13 cellular contexts compared by ENCODE assay signal in genomic region chr18:31162825-31163435, GRCh38. TPM values are rescaled to one million over a fixed set of nuclear protein-coding genes. Genes with fewer than 3 reads are reported as not detected.
DNase-seq lines count a peak whose midpoint lies in the region; ATAC-seq and TF ChIP-seq lines count a peak whose summit lies in the region.
"Had no signal": no experiment of that assay in that cellular context is flagged by ENCODE, and none has a peak within 500 bp of the region (broad histone marks: within the 10 kb centered on the region; RNA-seq: fewer than 3 reads in every experiment).

TSS of gene DSC1 (minus strand) at chr18:31162856. CDS start at chr18:31162594, 262 bp downstream.

- H3K4me3 Mint-ChIP-seq in CD4-positive, alpha-beta memory T cell = peak within 1 kb of the TSS in 7 of 8 donors; percentile 10 to 79 (median 29)
- no peak within 1 kb of the TSS for H3K4me3 Mint-ChIP-seq in activated T-helper 2 cell treated with anti-CD3 and anti-CD28 coated beads, Interferon-gamma antibody, Interleukin-2, Interleukin-4, amounts not matched to agents 10 μg/mL and 5 μg/mL and 100 μg/mL, durations not matched to agents 14 hours and 24 hours and 36 hours (ENCODE audit: low read depth)

- peaks cover 0 to 1% (median 0%) of the 10 kb centered on the region in 4 donors for H3K4me1 Mint-ChIP-seq in CD4-positive, alpha-beta memory T cell
- H3K4me1 Mint-ChIP-seq in activated T-helper 2 cell treated with anti-CD3 and anti-CD28 coated beads, Interferon-gamma antibody, Interleukin-2, Interleukin-4, amounts not matched to agents 10 μg/mL and 5 μg/mL and 100 μg/mL, durations not matched to agents 14 hours and 24 hours and 36 hours (ENCODE audit: low read depth) = no peaks in the 10 kb centered on the region

- TF ChIP-seq POLR2A in transverse colon (IDR thresholded peaks at IDR 0.05) = no peak

- no peaks in the 10 kb centered on the region for H3K36me3 Mint-ChIP-seq in CD4-positive, alpha-beta memory T cell
- H3K36me3 Mint-ChIP-seq in activated T-helper 2 cell treated with anti-CD3 and anti-CD28 coated beads, Interferon-gamma antibody, Interleukin-2, Interleukin-4, amounts not matched to agents 10 μg/mL and 5 μg/mL and 100 μg/mL, durations not matched to agents 14 hours and 24 hours and 36 hours (ENCODE audit: low read depth) = no peaks in the 10 kb centered on the region

- no peak for TF ChIP-seq CTCF in GM12865 (IDR thresholded peaks at IDR 0.05; ENCODE audit: insufficient read depth, low read depth, low read length, missing control alignments)
- no peak for TF ChIP-seq CTCF in VCaP (conservative IDR thresholded peaks at IDR 0.05)
- no peak for TF ChIP-seq CTCF in foreskin keratinocyte (conservative IDR thresholded peaks at IDR 0.05)
- TF ChIP-seq CTCF in transverse colon (IDR thresholded peaks at IDR 0.05) = no peak

- H3K27ac ChIP-seq in CD4-positive, alpha-beta memory T cell (ENCODE audit: low read depth, low read length) = no peak within 1 kb of the TSS
- H3K27ac ChIP-seq in VCaP (peak within 1 kb of the TSS; percentile 18; the same call in 1 of the 2 replicates), foreskin keratinocyte (peak within 1 kb of the TSS; percentile 72), transverse colon (no peak within 1 kb of the TSS)
- H3K27ac ChIP-seq: spleen, stomach had no signal

- H3K4me3 ChIP-seq in CD4-positive, alpha-beta memory T cell (ENCODE audit: low read length in 2 of 2) = no peak within 1 kb of the TSS
- H3K4me3 ChIP-seq in GM12865 (ENCODE audit: low read depth, low read length) = no peak within 1 kb of the TSS
- H3K4me3 ChIP-seq in transverse colon = no peak within 1 kb of the TSS
- H3K4me3 ChIP-seq: spleen, stomach had no signal

- no peaks in the 10 kb centered on the region for H3K27me3 Mint-ChIP-seq in CD4-positive, alpha-beta memory T cell
- H3K27me3 Mint-ChIP-seq in activated T-helper 2 cell treated with anti-CD3 and anti-CD28 coated beads, Interferon-gamma antibody, Interleukin-2, Interleukin-4, amounts not matched to agents 10 μg/mL and 5 μg/mL and 100 μg/mL, durations not matched to agents 14 hours and 24 hours and 36 hours (ENCODE audit: low read depth) = no peaks in the 10 kb centered on the region

- 72 to 76% methylated on average over 4 to 5 of the region's 5 CpGs for WGBS in transverse colon (ENCODE audit: low coverage in 1 of 2), 2 donors

- intact Hi-C loops in CD4-positive, alpha-beta memory T cell (cut with micrococcal nuclease) = no loop called here
- intact Hi-C loops in transverse colon (cut with DNase I; ENCODE audit: low total_unique reads) = no loop called here
- intact Hi-C loops in activated T-helper 2 cell treated with anti-CD3 and anti-CD28 coated beads, Interferon-gamma antibody, Interleukin-2, Interleukin-4, amounts not matched to agents 10 μg/mL and 5 μg/mL and 100 μg/mL, durations not matched to agents 14 hours and 24 hours and 36 hours (cut with micrococcal nuclease) = no loop called here

- in situ Hi-C loops in transverse colon (cut with MboI; ENCODE audit: low pct_ligation_motif_present in 1 of 4, low pct_unique_long_range_greater_than_20kb in 1 of 4, low sequenced_read_pairs in 3 of 4) = no loop called here

- CTCF ChIA-PET in CD4-positive, alpha-beta memory T cell (lab: Charles Lee; ENCODE audit: partially characterized antibody) = no interaction called here

- H3K27ac Mint-ChIP-seq in CD4-positive, alpha-beta memory T cell = peak within 1 kb of the TSS in 6 of 7 donors; percentile 3 to 81 (median 65)
- H3K27ac Mint-ChIP-seq in activated T-helper 2 cell treated with anti-CD3 and anti-CD28 coated beads, Interferon-gamma antibody, Interleukin-2, Interleukin-4, amounts not matched to agents 10 μg/mL and 5 μg/mL and 100 μg/mL, durations not matched to agents 14 hours and 24 hours and 36 hours = no peak within 1 kb of the TSS

- no peaks in the 10 kb centered on the region for H3K9me3 ChIP-seq in CD4-positive, alpha-beta memory T cell (ENCODE audit: control insufficient read depth in 1 of 2, low read length in 2 of 2)
- no peaks in the 10 kb centered on the region for H3K9me3 ChIP-seq in transverse colon
- H3K9me3 ChIP-seq: BE2C, spleen, stomach had no signal

- H3K27me3 ChIP-seq in CD4-positive, alpha-beta memory T cell (ENCODE audit: insufficient read depth, low read length) = no peaks in the 10 kb centered on the region
- H3K27me3 ChIP-seq in foreskin keratinocyte (no peaks in the 10 kb centered on the region), transverse colon (no peaks in the 10 kb centered on the region)
- H3K27me3 ChIP-seq: BE2C, spleen, stomach had no signal

- peak; percentile 1 to 28 (median 12) for DNase-seq in CD4-positive, alpha-beta memory T cell
- DNase-seq in GM12865 (ENCODE audit: low read depth) (peak; percentile 3), foreskin keratinocyte (no peak), NCI-H524 treated with DMSO at 0.1 percent for 48 hours (lab: John Stamatoyannopoulos, UW) (no peak), transverse colon (no peak)
- no peak for DNase-seq in activated T-helper 2 cell treated with anti-CD3 and anti-CD28 coated beads, Interferon-gamma antibody, Interleukin-2, Interleukin-4, amounts not matched to agents 10 μg/mL and 5 μg/mL and 100 μg/mL, durations not matched to agents 14 hours and 24 hours and 36 hours (ENCODE audit: low spot score)
- DNase-seq: BE2C; NK-92 treated with Interleukin-12 subunit alpha and Interleukin-12 subunit beta, amount 100 ng/mL, for 24 hours; spleen; stomach had no signal

- TF ChIP-seq EP300 in transverse colon (IDR thresholded peaks at IDR 0.05; ENCODE audit: low read depth) = no peak

- no peaks in the 10 kb centered on the region for H3K4me1 ChIP-seq in CD4-positive, alpha-beta memory T cell (ENCODE audit: insufficient read depth, low read length)
- peaks cover 22% of the 10 kb centered on the region for H3K4me1 ChIP-seq in foreskin keratinocyte
- H3K4me1 ChIP-seq in transverse colon = no peaks in the 10 kb centered on the region
- H3K4me1 ChIP-seq: BE2C, spleen, stomach had no signal

- no peak for ATAC-seq in foreskin keratinocyte
- ATAC-seq: HepG2 had no signal

- H3K36me3 ChIP-seq in CD4-positive, alpha-beta memory T cell (ENCODE audit: insufficient read depth, low read length) = no peaks in the 10 kb centered on the region
- no peaks in the 10 kb centered on the region for H3K36me3 ChIP-seq in transverse colon
- H3K36me3 ChIP-seq: BE2C, spleen, stomach had no signal

- POLR2A ChIA-PET in CD4-positive, alpha-beta memory T cell (lab: Charles Lee; ENCODE audit: partially characterized antibody) = interaction anchor here (0.9 kb wide), 1 partner anchor 18 kb away, joined by 3 read pairs; no protein-coding TSS in a partner anchor

- peaks cover 0 to 9% (median 2%) of the 10 kb centered on the region in 8 donors for H3K9me3 Mint-ChIP-seq in CD4-positive, alpha-beta memory T cell
- H3K9me3 Mint-ChIP-seq in activated T-helper 2 cell treated with anti-CD3 and anti-CD28 coated beads, Interferon-gamma antibody, Interleukin-2, Interleukin-4, amounts not matched to agents 10 μg/mL and 5 μg/mL and 100 μg/mL, durations not matched to agents 14 hours and 24 hours and 36 hours = no peaks in the 10 kb centered on the region

RNA-seq across cellular contexts. Expression of gene DSC1, which starts in this region (rescaled TPM):
- 1 to 10 TPM; 2.7 TPM for total RNA-seq in CD4-positive, alpha-beta memory T cell
- polyA plus RNA-seq in CD4-positive, alpha-beta memory T cell = 1 to 10 TPM in 1 of 2 donors, under 1 TPM in 1; 0.62 to 3.9 TPM
- 0.35 and 0.44 TPM in 2 replicates for total RNA-seq in foreskin keratinocyte
- polyA plus RNA-seq in foreskin keratinocyte = 0.04 and 0.07 TPM in 2 replicates
- not detected for total RNA-seq in transverse colon
- not detected in 2 replicates for total RNA-seq in activated T-helper 2 cell treated with anti-CD3 and anti-CD28 coated beads, Interferon-gamma antibody, Interleukin-2, Interleukin-4, amounts not matched to agents 10 μg/mL and 5 μg/mL and 100 μg/mL, durations not matched to agents 14 hours and 24 hours and 36 hours
- total RNA-seq: HepG2, osteocyte, stomach had no signal
- polyA plus RNA-seq: HepG2, spleen had no signal

Comparison
In these comparisons a context has a peak if more than half of its experiments do, and no peak if none do; other contexts are left out.
1. DNase-seq: peak in CD4-positive, alpha-beta memory T cell (5 of 5) and GM12865 (single experiment); none in foreskin keratinocyte (0 of 2), NCI-H524 treated with DMSO at 0.1 percent for 48 hours (single experiment), transverse colon (single experiment) and activated T-helper 2 cell treated with anti-CD3 and anti-CD28 coated beads, Interferon-gamma antibody, Interleukin-2, Interleukin-4, amounts not matched to agents 10 μg/mL and 5 μg/mL and 100 μg/mL, durations not matched to agents 14 hours and 24 hours and 36 hours (single experiment).
2. H3K27ac ChIP-seq: peak in VCaP (single experiment) and foreskin keratinocyte (single experiment); none in CD4-positive, alpha-beta memory T cell (single experiment) and transverse colon (0 of 4).